8 cellular contexts compared by ENCODE assay signal in the genomic region with DNA sequence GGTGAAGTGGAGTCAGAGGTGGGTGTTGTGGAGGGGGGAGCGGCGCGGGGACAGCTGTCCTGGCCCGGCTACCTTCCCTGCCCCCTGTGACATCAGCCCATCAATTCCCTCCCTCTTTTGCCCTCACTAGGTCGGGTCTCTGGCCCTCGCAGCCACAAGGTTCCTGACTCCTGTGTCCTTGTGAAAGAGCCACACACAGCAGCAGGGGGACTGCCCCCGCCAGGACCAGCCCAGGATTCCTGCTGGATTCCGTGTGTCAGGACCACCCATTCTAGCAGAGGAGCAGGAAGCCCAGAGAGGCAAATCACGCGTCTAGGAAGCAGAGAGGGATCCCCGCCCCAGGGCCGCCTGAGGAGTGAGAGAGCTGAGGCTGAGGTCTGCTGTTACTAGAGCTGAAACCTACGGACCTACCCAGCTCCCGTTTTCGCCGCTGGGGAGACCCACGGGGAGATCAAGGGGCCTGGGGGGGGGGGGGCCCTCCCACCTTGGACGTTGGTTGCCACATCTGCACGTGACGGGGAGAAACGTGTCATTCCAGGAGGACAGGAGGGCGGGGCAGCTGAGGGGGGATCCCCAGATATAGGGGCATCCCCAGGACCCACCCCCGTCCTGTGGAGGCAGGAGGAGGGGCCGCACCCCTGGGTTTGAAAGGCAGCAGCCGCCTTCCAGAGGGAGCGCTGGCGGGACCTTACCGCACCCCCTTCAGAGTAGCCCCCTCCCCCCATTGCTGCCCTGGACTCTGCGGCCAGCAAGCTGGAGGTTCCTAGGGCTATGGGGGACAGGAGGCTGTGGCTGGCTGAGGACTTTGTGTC. TPM values are rescaled to one million over a fixed set of nuclear protein-coding genes. Genes with fewer than 3 reads are reported as not detected.
A peak's percentile ranks its signal among the peaks of the same experiment; 100 is the strongest.
DNase-seq lines count a peak whose midpoint lies in the region; ATAC-seq and TF ChIP-seq lines count a peak whose summit lies in the region.

No MANE protein-coding gene starts in this region.

- peak overlapping the region; percentile 77 for H3K4me3 Mint-ChIP-seq in activated CD4-positive, alpha-beta T cell treated with anti-CD3 and anti-CD28 coated beads, Interleukin-2, amount 10 ng/mL, durations not matched to agents 24 days and 14 days

- H3K36me3 Mint-ChIP-seq in activated CD4-positive, alpha-beta T cell treated with anti-CD3 and anti-CD28 coated beads, Interleukin-2, amount 10 ng/mL, durations not matched to agents 24 days and 14 days (ENCODE audit: low read depth) = no peaks in the 10 kb centered on the region

- H3K27ac Mint-ChIP-seq in activated CD4-positive, alpha-beta T cell treated with anti-CD3 and anti-CD28 coated beads, Interleukin-2, amount 10 ng/mL, durations not matched to agents 24 days and 14 days = peak overlapping the region; percentile 85

- DNase-seq in CD1c-positive myeloid dendritic cell (ENCODE audit: extremely low spot score) (peak; percentile 50), HFF-Myc (ENCODE audit: extremely low read depth, low read depth) (no peak), foreskin keratinocyte (no peak), NCI-H226 (no peak)
- DNase-seq in activated CD4-positive, alpha-beta T cell treated with anti-CD3 and anti-CD28 coated beads, Interleukin-2, amount 10 ng/mL, durations not matched to agents 24 days and 14 days = peak; percentile 77

- H3K4me1 ChIP-seq in foreskin keratinocyte = peaks cover 11% of the 10 kb centered on the region

- intact Hi-C loops in activated CD4-positive, alpha-beta T cell treated with anti-CD3 and anti-CD28 coated beads, Interleukin-2, amount 10 ng/mL, durations not matched to agents 24 days and 14 days (cut with micrococcal nuclease) = loop anchor here (1.0 kb wide), 1 partner anchor 12 kb away; the partner anchor contains the start of gene INF2

- peaks cover 16% of the 10 kb centered on the region for H3K27me3 Mint-ChIP-seq in activated CD4-positive, alpha-beta T cell treated with anti-CD3 and anti-CD28 coated beads, Interleukin-2, amount 10 ng/mL, durations not matched to agents 24 days and 14 days

- H3K27me3 ChIP-seq in foreskin keratinocyte = no peaks in the 10 kb centered on the region

- peaks cover 10% of the 10 kb centered on the region for H3K9me3 Mint-ChIP-seq in activated CD4-positive, alpha-beta T cell treated with anti-CD3 and anti-CD28 coated beads, Interleukin-2, amount 10 ng/mL, durations not matched to agents 24 days and 14 days

- no peak for ATAC-seq in foreskin keratinocyte
- no peak for ATAC-seq in GM19467 (IDR thresholded peaks at IDR 0.05; ENCODE audit: unreplicated experiment)
- ATAC-seq in HG02571 (IDR thresholded peaks at IDR 0.05; ENCODE audit: unreplicated experiment) = no peak

- peaks cover 26% of the 10 kb centered on the region for H3K4me1 Mint-ChIP-seq in activated CD4-positive, alpha-beta T cell treated with anti-CD3 and anti-CD28 coated beads, Interleukin-2, amount 10 ng/mL, durations not matched to agents 24 days and 14 days

- H3K4me3 ChIP-seq in HFF-Myc (replicated peaks; ENCODE audit: low read depth, low read length) = peak overlapping the region; percentile 36
- peak overlapping the region; percentile 25 to 55 (median 39) for H3K4me3 ChIP-seq in skin epidermis

- TF ChIP-seq CTCF in HFF-Myc (IDR thresholded peaks at IDR 0.05; ENCODE audit: low read depth, low read length, missing control alignments) (no peak), foreskin keratinocyte (conservative IDR thresholded peaks at IDR 0.05) (no peak)

- H3K27ac ChIP-seq in foreskin keratinocyte = peak overlapping the region; percentile 97
- H3K27ac ChIP-seq in skin epidermis = peak overlapping the region in 19 of 21 experiments; percentile 60 to 95 (median 87)

RNA-seq across cellular contexts. Expression of gene INF2, which starts 12.5 kb away (rescaled TPM):
- 90.9 and 92.3 TPM in 2 replicates for total RNA-seq in activated CD4-positive, alpha-beta T cell treated with anti-CD3 and anti-CD28 coated beads, Interleukin-2, amount 10 ng/mL, durations not matched to agents 24 days and 14 days
- total RNA-seq in foreskin keratinocyte = 82.1 and 94.5 TPM in 2 replicates
- 88.3 and 101 TPM in 2 replicates for polyA plus RNA-seq in foreskin keratinocyte

RNA-seq across cellular contexts. Expression of gene ADSS1, which starts 47.1 kb away (rescaled TPM):
- 0.96 and 1.4 TPM in 2 replicates for total RNA-seq in activated CD4-positive, alpha-beta T cell treated with anti-CD3 and anti-CD28 coated beads, Interleukin-2, amount 10 ng/mL, durations not matched to agents 24 days and 14 days
- total RNA-seq in foreskin keratinocyte = 0.63 and 1.2 TPM in 2 replicates
- polyA plus RNA-seq in foreskin keratinocyte = 0.43 and 1.1 TPM in 2 replicates

Comparison
In these comparisons a context has a peak if more than half of its experiments do, and no peak if none do; other contexts are left out.
1. DNase-seq: peak in CD1c-positive myeloid dendritic cell (single experiment) and activated CD4-positive, alpha-beta T cell treated with anti-CD3 and anti-CD28 coated beads, Interleukin-2, amount 10 ng/mL, durations not matched to agents 24 days and 14 days (single experiment); none in HFF-Myc (single experiment), foreskin keratinocyte (0 of 2) and NCI-H226 (single experiment).